11 cellular contexts compared by ENCODE assay signal in genomic region chr9:37370968-37371563, GRCh38. TPM values are rescaled to one million over a fixed set of nuclear protein-coding genes. Genes with fewer than 3 reads are reported as not detected.
DNase-seq lines count a peak whose midpoint lies in the region; ATAC-seq and TF ChIP-seq lines count a peak whose summit lies in the region.
"Had no signal": no experiment of that assay in that cellular context is flagged by ENCODE, and none has a peak within 500 bp of the region (broad histone marks: within the 10 kb centered on the region; RNA-seq: fewer than 3 reads in every experiment).

No MANE protein-coding gene starts in this region.

- H4K91ac ChIP-seq in neuronal stem cell (ENCODE audit: low read depth, low read length, poor library complexity): no peak overlapping the region

- DNase-seq in GM13977 (ENCODE audit: low spot score) (peak; percentile 65), neuronal stem cell (ENCODE audit: low spot score) (no peak), cerebellum (ENCODE audit: low spot score) (no peak), DMS153 treated with DMSO at 0.1 percent for 48 hours (lab: John Stamatoyannopoulos, UW; ENCODE audit: unreplicated experiment) (no peak)
- DNase-seq in stimulated activated CD4-positive, alpha-beta T cell treated with anti-CD3 and anti-CD28 coated beads, Interleukin-4, amount 100 ng/mL, for 1 hour: no peak
- DNase-seq: DND-41, NCI-H1048, upper lobe of left lung had no signal

- peak overlapping the region; percentile 36 for H3K4me3 Mint-ChIP-seq in activated T-helper 17 cell treated with anti-CD3 and anti-CD28 coated beads, Interleukin-2, amount 50 U/mL, for 72 hours

- WGBS in neuronal stem cell (ENCODE audit: extremely low coverage in 2 of 2, insufficient read length in 2 of 2, insufficient replicate concordance in 1 of 2), 2 donors: no CpG with 5 or more reads among the region's 5 CpGs

- no peak overlapping the region for H2BK15ac ChIP-seq in neuronal stem cell (ENCODE audit: low read length)

- no peak overlapping the region for H3K27ac ChIP-seq in neuronal stem cell (replicated peaks; ENCODE audit: low read length)
- H3K27ac ChIP-seq: upper lobe of left lung had no signal

- no peak overlapping the region for H3K14ac ChIP-seq in neuronal stem cell (ENCODE audit: low read length)

- H2AFZ ChIP-seq in neuronal stem cell (ENCODE audit: low read length): no peak overlapping the region

- no peak overlapping the region for H3K18ac ChIP-seq in neuronal stem cell (ENCODE audit: low read length)

- in situ Hi-C loops in GM13977 (cut with MboI; ENCODE audit: low pct_unique_long_range_greater_than_20kb, low sequenced_read_pairs, unreplicated experiment): no loop called here

- H3K27ac Mint-ChIP-seq in activated T-helper 17 cell treated with anti-CD3 and anti-CD28 coated beads, Interleukin-2, amount 50 U/mL, for 72 hours: peak overlapping the region; percentile 12

- H4K8ac ChIP-seq in neuronal stem cell (ENCODE audit: low read depth, low read length): no peak overlapping the region

- no peaks in the 10 kb centered on the region for H3K36me3 ChIP-seq in neuronal stem cell (replicated peaks in 1 of 2; ENCODE audit: control insufficient read depth in 2 of 2, insufficient read depth in 2 of 2, low read length in 2 of 2)
- H3K36me3 ChIP-seq: upper lobe of left lung had no signal

- no peaks in the 10 kb centered on the region for H3K9me3 Mint-ChIP-seq in activated T-helper 17 cell treated with anti-CD3 and anti-CD28 coated beads, Interleukin-2, amount 50 U/mL, for 72 hours

- no peak overlapping the region for H3K4me2 ChIP-seq in neuronal stem cell (ENCODE audit: insufficient read depth, low read length, poor library complexity, severe bottlenecking)

- H3K36me3 Mint-ChIP-seq in activated T-helper 17 cell treated with anti-CD3 and anti-CD28 coated beads, Interleukin-2, amount 50 U/mL, for 72 hours (ENCODE audit: low read depth): no peaks in the 10 kb centered on the region

- H2BK5ac ChIP-seq in neuronal stem cell (ENCODE audit: low read length): no peak overlapping the region

- H3K9ac ChIP-seq in neuronal stem cell (ENCODE audit: low read depth, low read length, poor library complexity): no peak overlapping the region

- peaks cover 0 to 1% of the 10 kb centered on the region in 2 donors for H3K4me1 ChIP-seq in neuronal stem cell (ENCODE audit: control insufficient read depth in 2 of 2, insufficient read depth in 1 of 2, low read depth in 1 of 2, low read length in 2 of 2)
- H3K4me1 ChIP-seq: upper lobe of left lung had no signal

- ATAC-seq in GM19455 (IDR thresholded peaks at IDR 0.05; ENCODE audit: unreplicated experiment): peak; percentile 64
- peak; percentile 49 for ATAC-seq in HG03064 (IDR thresholded peaks at IDR 0.05; ENCODE audit: low read depth, unreplicated experiment)
- peak; percentile 65 for ATAC-seq in activated T-helper 17 cell treated with anti-CD3 and anti-CD28 coated beads, Interleukin-2, amount 50 U/mL, for 72 hours (replicated peaks)

- TF ChIP-seq CTCF in GM13977 (IDR thresholded peaks at IDR 0.05; ENCODE audit: extremely low read depth, insufficient read depth, missing control alignments): no peak

- no peaks in the 10 kb centered on the region for H3K27me3 ChIP-seq in neuronal stem cell (ENCODE audit: control insufficient read depth in 3 of 3, insufficient read depth in 3 of 3, low read depth in 1 of 3, low read length in 3 of 3)
- H3K27me3 ChIP-seq: upper lobe of left lung had no signal

- peaks cover 16% of the 10 kb centered on the region for H3K4me1 Mint-ChIP-seq in activated T-helper 17 cell treated with anti-CD3 and anti-CD28 coated beads, Interleukin-2, amount 50 U/mL, for 72 hours

- H2AK5ac ChIP-seq in neuronal stem cell (ENCODE audit: low read depth, low read length): no peak overlapping the region

- no peaks in the 10 kb centered on the region for H3K9me3 ChIP-seq in neuronal stem cell (replicated peaks in 1 of 2; ENCODE audit: control insufficient read depth in 2 of 2, insufficient read depth in 1 of 2, low read depth in 1 of 2, low read length in 2 of 2)
- H3K9me3 ChIP-seq: upper lobe of left lung had no signal

- H3K27me3 Mint-ChIP-seq in activated T-helper 17 cell treated with anti-CD3 and anti-CD28 coated beads, Interleukin-2, amount 50 U/mL, for 72 hours: peaks cover 16% of the 10 kb centered on the region

- H3K79me1 ChIP-seq in neuronal stem cell (ENCODE audit: low read depth, low read length): no peaks in the 10 kb centered on the region

- H3K23ac ChIP-seq in neuronal stem cell (ENCODE audit: low read depth, low read length, poor library complexity): no peak overlapping the region

- H2BK12ac ChIP-seq in neuronal stem cell (ENCODE audit: low read length): no peak overlapping the region

- no peak overlapping the region for H3K4ac ChIP-seq in neuronal stem cell (ENCODE audit: low read length)

- H2BK120ac ChIP-seq in neuronal stem cell (ENCODE audit: low read depth, low read length): no peak overlapping the region

- H3K4me3 ChIP-seq in neuronal stem cell (ENCODE audit: low read length in 2 of 2): no peak overlapping the region
- H3K4me3 ChIP-seq: upper lobe of left lung had no signal

RNA-seq across cellular contexts. Expression of gene GRHPR, which starts 51.4 kb away (rescaled TPM):
- 10 to 100 TPM; 46.4 to 47.0 TPM for total RNA-seq in activated T-helper 17 cell treated with anti-CD3 and anti-CD28 coated beads, Interleukin-2, amount 50 U/mL, for 72 hours
- 139 TPM for polyA plus RNA-seq in neuronal stem cell (2013, experiment 1 of 2)
- polyA plus RNA-seq in neuronal stem cell (2013, experiment 2 of 2): 138 TPM
- 50.3 TPM for total RNA-seq in cerebellum
